ENCODE assay signal across 11 cellular contexts in genomic region chr14:73223049-73223448, GRCh38. TPM values are rescaled to one million over a fixed set of nuclear protein-coding genes. Genes with fewer than 3 reads are reported as not detected.
A peak's percentile ranks its signal among the peaks of the same experiment; 100 is the strongest.
DNase-seq lines count a peak whose midpoint lies in the region; ATAC-seq and TF ChIP-seq lines count a peak whose summit lies in the region.
"Had no signal": no experiment of that assay in that cellular context is flagged by ENCODE, and none has a peak within 500 bp of the region (broad histone marks: within the 10 kb centered on the region; RNA-seq: fewer than 3 reads in every experiment).

No MANE protein-coding gene starts in this region.

- no peaks in the 10 kb centered on the region for H3K9me3 Mint-ChIP-seq in osteocyte (ENCODE audit: unreplicated experiment)

- no peaks in the 10 kb centered on the region for H3K27me3 Mint-ChIP-seq in osteocyte (ENCODE audit: unreplicated experiment)

- no peak overlapping the region for H3K4me3 Mint-ChIP-seq in osteocyte (ENCODE audit: unreplicated experiment)

- ATAC-seq in GM19351 (IDR thresholded peaks at IDR 0.05; ENCODE audit: unreplicated experiment) = peak; percentile 72
- ATAC-seq in right cardiac atrium = peak; percentile 59 to 72

- H3K27me3 ChIP-seq in right cardiac atrium (ENCODE audit: control insufficient read depth, insufficient read depth) (no peaks in the 10 kb centered on the region), MG63 (no peaks in the 10 kb centered on the region)
- H3K27me3 ChIP-seq: ovary had no signal

- H3K27ac Mint-ChIP-seq in osteocyte (ENCODE audit: unreplicated experiment) = no peak overlapping the region

- H3K4me1 ChIP-seq in right cardiac atrium (ENCODE audit: control insufficient read depth, insufficient read depth, low read length) = no peaks in the 10 kb centered on the region

- peaks cover 36% of the 10 kb centered on the region for H3K4me1 Mint-ChIP-seq in osteocyte (ENCODE audit: unreplicated experiment)

- no peaks in the 10 kb centered on the region for H3K36me3 ChIP-seq in MG63
- H3K36me3 ChIP-seq: ovary had no signal

- intact Hi-C loops in right cardiac atrium (cut with DNase I) = no loop called here
- intact Hi-C loops in posterior vena cava (cut with DNase I) = no loop called here

- DNase-seq in GM03348 (ENCODE audit: low spot score) (peak; percentile 51), NCI-H2227 (lab: John Stamatoyannopoulos, UW; ENCODE audit: unreplicated experiment) (peak; percentile 26), right cardiac atrium (peak in 1 of 3 donors; percentile 53), posterior vena cava (ENCODE audit: low spot score) (no peak), MG63 (no peak), osteocyte (ENCODE audit: extremely low spot score, unreplicated experiment) (no peak), COR-L47 (lab: John Stamatoyannopoulos, UW) (no peak)
- DNase-seq: GDM1, NCI-H146, ovary had no signal

- peaks cover 47% of the 10 kb centered on the region for H3K36me3 Mint-ChIP-seq in osteocyte (ENCODE audit: unreplicated experiment)

- WGBS in right cardiac atrium = 37% methylated on average over 5 of the region's 5 CpGs

- no peak overlapping the region for H3K4me3 ChIP-seq in right cardiac atrium (ENCODE audit: low read length)
- H3K4me3 ChIP-seq in MG63 = no peak overlapping the region
- H3K4me3 ChIP-seq: ovary had no signal

- no peak overlapping the region for H3K27ac ChIP-seq in right cardiac atrium (ENCODE audit: low read length)
- H3K27ac ChIP-seq: ovary had no signal

- no peaks in the 10 kb centered on the region for H3K9me3 ChIP-seq in right cardiac atrium (ENCODE audit: control insufficient read depth, low read length)
- no peaks in the 10 kb centered on the region for H3K9me3 ChIP-seq in MG63
- H3K9me3 ChIP-seq: ovary had no signal

- no peak for TF ChIP-seq CTCF in osteocyte (IDR thresholded peaks at IDR 0.05)

RNA-seq across cellular contexts. Expression of gene PAPLN, which starts 14.3 kb away (rescaled TPM):
- total RNA-seq in right cardiac atrium (10 to 100 TPM in 1 of 4 donors, 1 to 10 TPM in 3; 2.9 to 13.5 (median 7.3) TPM), posterior vena cava (10 to 100 TPM in 1 of 2 donors, 1 to 10 TPM in 1; 9.4 to 19.4 TPM), osteocyte (44.3 and 48.7 TPM in 2 replicates)
- 6.0 TPM for polyA plus RNA-seq in right cardiac atrium
- total RNA-seq in MG63 (2014; rRNA removed; shearing (Covaris generic); ENCODE audit: low replicate concordance) = 0.53 TPM in 1 of 2 replicates, not detected in the other

Comparison
In these comparisons a context has a peak if more than half of its experiments do, and no peak if none do; other contexts are left out.
1. DNase-seq: peak in GM03348 (single experiment) and NCI-H2227 (single experiment); none in posterior vena cava (single experiment), MG63 (single experiment), osteocyte (single experiment) and COR-L47 (single experiment).